8 cellular contexts compared by ENCODE assay signal in the genomic region with DNA sequence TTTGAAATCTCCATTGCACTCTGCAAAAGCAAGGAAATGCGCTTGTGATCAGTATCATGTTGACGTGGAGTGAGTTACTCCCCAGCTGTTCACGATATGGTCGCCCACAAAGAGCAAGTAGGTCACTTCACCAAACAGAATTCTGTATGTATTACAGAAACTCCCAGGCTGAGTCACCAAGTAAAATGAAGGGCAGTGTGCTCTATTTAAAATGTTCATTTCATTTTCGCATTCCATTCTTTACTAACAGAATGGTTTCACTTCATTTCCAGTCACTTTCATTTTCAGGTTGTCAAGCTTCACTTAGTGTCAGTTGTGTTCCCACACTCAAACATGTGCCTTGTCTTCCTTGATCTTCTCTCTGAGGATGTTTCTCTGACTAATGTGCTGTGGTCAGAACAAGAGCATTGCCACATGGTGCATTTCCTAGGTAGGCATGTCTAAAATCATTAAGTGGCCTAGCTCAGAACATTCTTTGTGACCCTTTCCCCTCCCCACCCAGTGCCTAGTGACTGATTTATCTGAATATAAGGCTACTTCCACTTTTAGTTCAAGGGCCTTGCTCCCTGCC.
DNase-seq lines count a peak whose midpoint lies in the region; ATAC-seq and TF ChIP-seq lines count a peak whose summit lies in the region.

No MANE protein-coding gene starts in this region.

- peaks cover 3% of the 10 kb centered on the region for H3K36me3 Mint-ChIP-seq in neural progenitor cell
- H3K36me3 Mint-ChIP-seq in WTC11, result no peaks in the 10 kb centered on the region

- TF ChIP-seq CTCF in GM20000 (IDR thresholded peaks at IDR 0.05; ENCODE audit: extremely low read depth, missing control alignments) (no peak), neural progenitor cell (IDR thresholded peaks at IDR 0.05) (no peak), WTC11 (IDR thresholded peaks at IDR 0.05) (no peak)

- H3K4me3 Mint-ChIP-seq in neural progenitor cell (no peak overlapping the region), WTC11 (no peak overlapping the region)

- no peak overlapping the region for H3K4me3 ChIP-seq in neural progenitor cell

- peaks cover 10% of the 10 kb centered on the region for H3K4me1 Mint-ChIP-seq in neural progenitor cell
- H3K4me1 Mint-ChIP-seq in WTC11, result peaks cover 20% of the 10 kb centered on the region

- no peak overlapping the region for H3K9ac ChIP-seq in neural progenitor cell

- no peaks in the 10 kb centered on the region for H4K20me1 ChIP-seq in neural progenitor cell (ENCODE audit: low read depth)

- peak overlapping the region; percentile 48 for H3K27ac ChIP-seq in epithelial cell of prostate
- no peak overlapping the region for H3K27ac ChIP-seq in neural progenitor cell

- CTCF ChIA-PET in WTC11 (lab: Charles Lee), result interaction anchor here (0.6 kb wide), 1 partner anchor 267 kb away, joined by 3 read pairs; no protein-coding TSS in a partner anchor

- H3K27me3 Mint-ChIP-seq in neural progenitor cell (ENCODE audit: insufficient read depth, low read depth), result peaks cover 2% of the 10 kb centered on the region
- no peaks in the 10 kb centered on the region for H3K27me3 Mint-ChIP-seq in WTC11 (ENCODE audit: low read depth)

- H3K9me3 Mint-ChIP-seq in neural progenitor cell (peaks cover 2% of the 10 kb centered on the region), WTC11 (no peaks in the 10 kb centered on the region)

- no peaks in the 10 kb centered on the region for H3F3A ChIP-seq in neural progenitor cell (ENCODE audit: low read depth)

- no peak overlapping the region for H3K4me2 ChIP-seq in neural progenitor cell

- peak overlapping the region; percentile 28 for H3K27ac Mint-ChIP-seq in neural progenitor cell
- no peak overlapping the region; the same call in 1 of the 2 replicates for H3K27ac Mint-ChIP-seq in WTC11

- no peak for ATAC-seq in WTC11

- DNase-seq in Caki2 (ENCODE audit: low read depth), result peak; percentile 81
- DNase-seq in GM20000 (ENCODE audit: low spot score), result peak; percentile 76
- peak; percentile 80 for DNase-seq in HK-2 (ENCODE audit: unreplicated experiment)
- peak; percentile 46 for DNase-seq in activated CD4-positive, alpha-beta T cell treated with anti-CD3 and anti-CD28 coated beads for 4 hours
- peak; percentile 86 for DNase-seq in epithelial cell of prostate (ENCODE audit: low read depth, low spot score)
- no peak for DNase-seq in neural progenitor cell (ENCODE audit: low spot score)
- DNase-seq in WTC11 (ENCODE audit: low spot score), result no peak
- no peak for DNase-seq in NCI-H1048 (lab: John Stamatoyannopoulos, UW)

- no peaks in the 10 kb centered on the region for H3K79me2 ChIP-seq in neural progenitor cell (ENCODE audit: low read depth)

- no peaks in the 10 kb centered on the region for H3K9me3 ChIP-seq in neural progenitor cell (ENCODE audit: low read depth)

- H2AFZ ChIP-seq in neural progenitor cell (replicated peaks), result no peak overlapping the region

- H3K4me1 ChIP-seq in neural progenitor cell, result no peaks in the 10 kb centered on the region

- in situ Hi-C loops in Caki2 (cut with HindIII; ENCODE audit: low pct_unique_long_range_greater_than_20kb, low sequenced_read_pairs), result no loop called here

- H3K36me3 ChIP-seq in neural progenitor cell, result no peaks in the 10 kb centered on the region

- POLR2A ChIA-PET in WTC11 (lab: Charles Lee), result no interaction called here

- no peaks in the 10 kb centered on the region for H3K27me3 ChIP-seq in neural progenitor cell

TF ChIP-seq in WTC11, 78 proteins besides CTCF, POLR2A, EP300 and RAD21:
- TF ChIP-seq PRDM15 (CRISPR knock-in tag; IDR thresholded peaks at IDR 0.05) (no peak), ZNF423 (CRISPR knock-in tag; IDR thresholded peaks at IDR 0.05) (no peak), NFE2L1 (CRISPR knock-in tag; IDR thresholded peaks at IDR 0.05) (no peak), RORB (CRISPR knock-in tag; IDR thresholded peaks at IDR 0.05) (no peak), CREM (CRISPR knock-in tag; IDR thresholded peaks at IDR 0.05) (no peak), ZSCAN18 (CRISPR knock-in tag; IDR thresholded peaks at IDR 0.05) (no peak), ZNF416 (CRISPR knock-in tag; IDR thresholded peaks at IDR 0.05) (no peak), FOXP4 (CRISPR knock-in tag; IDR thresholded peaks at IDR 0.05) (no peak), EMX1 (CRISPR knock-in tag; IDR thresholded peaks at IDR 0.05) (no peak), ZNF317 (CRISPR knock-in tag; IDR thresholded peaks at IDR 0.05; ENCODE audit: borderline replicate concordance, low read depth) (no peak), SP1 (CRISPR knock-in tag; conservative IDR thresholded peaks at IDR 0.05) (no peak)

Comparison
In these comparisons a context has a peak if more than half of its experiments do, and no peak if none do; other contexts are left out.
1. DNase-seq: peak in Caki2 (single experiment), GM20000 (single experiment), HK-2 (single experiment), activated CD4-positive, alpha-beta T cell treated with anti-CD3 and anti-CD28 coated beads for 4 hours (2 of 2) and epithelial cell of prostate (single experiment); none in neural progenitor cell (single experiment), WTC11 (single experiment) and NCI-H1048 (single experiment).